In genomic region chr2:223235986-223236385, GRCh38 we compare ENCODE assay signal across 28 cellular contexts.
DNase-seq lines count a peak whose midpoint lies in the region; TF ChIP-seq lines count a peak whose summit lies in the region.
"Had no signal": no experiment of that assay in that cellular context is flagged by ENCODE, and none has a peak within 500 bp of the region (broad histone marks: within the 10 kb centered on the region; RNA-seq: fewer than 3 reads in every experiment).

No MANE protein-coding gene starts in this region.

- no peaks in the 10 kb centered on the region for H3K36me3 ChIP-seq in osteoblast (ENCODE audit: insufficient read depth, low read length)
- H3K36me3 ChIP-seq in colonic mucosa = no peaks in the 10 kb centered on the region
- H3K36me3 ChIP-seq: BLaER1 treated with 17β-estradiol and CSF1 and Interleukin-3, amounts not matched to agents 10 nM and 100 nM; esophagus muscularis mucosa; neutrophil; prostate gland had no signal

- H3K27me3 ChIP-seq in osteoblast (ENCODE audit: insufficient read depth, low read length) = no peaks in the 10 kb centered on the region
- no peaks in the 10 kb centered on the region for H3K27me3 ChIP-seq in colonic mucosa
- H3K27me3 ChIP-seq: BLaER1 treated with 17β-estradiol and CSF1 and Interleukin-3, amounts not matched to agents 10 nM and 100 nM; body of pancreas; esophagus muscularis mucosa; neutrophil had no signal

- no peaks in the 10 kb centered on the region for H3K9me3 ChIP-seq in osteoblast (ENCODE audit: low read depth, low read length)
- H3K9me3 ChIP-seq in colonic mucosa = no peaks in the 10 kb centered on the region
- H3K9me3 ChIP-seq: BLaER1 treated with 17β-estradiol and CSF1 and Interleukin-3, amounts not matched to agents 10 nM and 100 nM; body of pancreas; Caco-2; esophagus muscularis mucosa; neutrophil; prostate gland had no signal

- H3K4me3 ChIP-seq in GM12865 (ENCODE audit: low read depth, low read length) = no peak overlapping the region
- H3K4me3 ChIP-seq in osteoblast (ENCODE audit: insufficient read depth, low read length) = no peak overlapping the region
- H3K4me3 ChIP-seq in colonic mucosa = no peak overlapping the region
- H3K4me3 ChIP-seq: BLaER1 treated with 17β-estradiol and CSF1 and Interleukin-3, amounts not matched to agents 10 nM and 100 nM; body of pancreas; esophagus muscularis mucosa; lung; prostate gland; smooth muscle cell had no signal

- H3K9ac ChIP-seq in colonic mucosa (ENCODE audit: low read depth in 2 of 2, low read length in 2 of 2) = no peak overlapping the region
- H3K9ac ChIP-seq: BLaER1 treated with 17β-estradiol and CSF1 and Interleukin-3, amounts not matched to agents 10 nM and 100 nM had no signal

- no peak overlapping the region for H2AFZ ChIP-seq in osteoblast (ENCODE audit: low read length)

- CTCF ChIA-PET in GM10248 (lab: Yijun Ruan, JAX) = interaction anchor here (1.3 to 2.0 kb wide), 3 partner anchors 10 to 17 kb away, joined by 3 to 6 read pairs (median 4); no protein-coding TSS in a partner anchor

- intact Hi-C loops in colonic mucosa (cut with DNase I) = no loop called here

- no peaks in the 10 kb centered on the region for H4K20me1 ChIP-seq in osteoblast (ENCODE audit: insufficient read depth, low read length)
- H4K20me1 ChIP-seq: BLaER1 treated with 17β-estradiol and CSF1 and Interleukin-3, amounts not matched to agents 10 nM and 100 nM had no signal

- TF ChIP-seq CTCF in GM12865 (IDR thresholded peaks at IDR 0.05; ENCODE audit: insufficient read depth, low read depth, low read length, missing control alignments) (no peak), osteoblast (IDR thresholded peaks at IDR 0.05; ENCODE audit: extremely low read depth, low read depth, low read length) (no peak), GM10248 (IDR thresholded peaks at IDR 0.05; ENCODE audit: control extremely low read depth, extremely low read depth, low read depth, missing control alignments) (no peak), colonic mucosa (IDR thresholded peaks at IDR 0.05) (no peak)

- POLR2A ChIA-PET in GM10248 (lab: Yijun Ruan, JAX) = no interaction called here

- H3K27ac ChIP-seq in osteoblast (ENCODE audit: low read depth, low read length) = no peak overlapping the region
- H3K27ac ChIP-seq in colonic mucosa = no peak overlapping the region
- H3K27ac ChIP-seq: BLaER1 treated with 17β-estradiol and CSF1 and Interleukin-3, amounts not matched to agents 10 nM and 100 nM; body of pancreas; esophagus muscularis mucosa; neutrophil; prostate gland had no signal

- H3K79me2 ChIP-seq in osteoblast (ENCODE audit: insufficient read depth, low read length) = no peaks in the 10 kb centered on the region

- H3K4me2 ChIP-seq in osteoblast (ENCODE audit: insufficient read depth, low read length) = no peak overlapping the region
- H3K4me2 ChIP-seq: smooth muscle cell had no signal

- DNase-seq in A172 (ENCODE audit: low spot score) = peak; percentile 44
- peak; percentile 13 for DNase-seq in GM12865 (ENCODE audit: low read depth)
- DNase-seq in astrocyte of the hippocampus (ENCODE audit: low read depth, low spot score) = peak; percentile 21
- DNase-seq in glomerular visceral epithelial cell (ENCODE audit: extremely low spot score) = peak; percentile 26
- DNase-seq in osteoblast (ENCODE audit: insufficient read length, low spot score, missing footprints) = no peak
- DNase-seq in GM10248 (ENCODE audit: extremely low spot score) = no peak
- DNase-seq in iPS-NIHi11 (ENCODE audit: low spot score) = no peak
- DNase-seq in colonic mucosa = no peak
- DNase-seq: activated CD4-positive, alpha-beta memory T cell treated with anti-CD3 and anti-CD28 coated beads for 36 hours; activated effector memory CD4-positive, alpha-beta T cell treated with Interleukin-2 at 50 U/mL for 16 hours; activated naive CD8-positive, alpha-beta T cell treated with anti-CD3 and anti-CD28 coated beads, Interleukin-2, amount 10 ng/mL, durations not matched to agents 7 days and 5 days; body of pancreas; Caco-2; DND-41; effector CD8-positive, alpha-beta T cell; HCEC 1CT; kidney; NCI-H1105 treated with DMSO at 0.1 percent for 48 hours; NCI-H2081 treated with DMSO at 0.1 percent for 48 hours; NCI-H446; SIG-M5; stimulated activated CD4-positive, alpha-beta T cell treated with anti-CD3 and anti-CD28 coated beads, Interleukin-2, amount 100 ng/mL, for 24 hours had no signal

- H3K4me1 ChIP-seq in osteoblast (ENCODE audit: insufficient read depth, low read length) (no peaks in the 10 kb centered on the region), colonic mucosa (no peaks in the 10 kb centered on the region)
- H3K4me1 ChIP-seq: body of pancreas, Caco-2, esophagus muscularis mucosa, prostate gland had no signal

Comparison
In these comparisons a context has a peak if more than half of its experiments do, and no peak if none do; other contexts are left out.
1. DNase-seq: peak in A172 (single experiment), GM12865 (single experiment), astrocyte of the hippocampus (single experiment) and glomerular visceral epithelial cell (single experiment); none in osteoblast (single experiment), GM10248 (single experiment), iPS-NIHi11 (single experiment) and colonic mucosa (single experiment).